In genomic region chr10:119120413-119120867, GRCh38 we compare ENCODE assay signal across 1 cellular context.
TF ChIP-seq lines count a peak whose summit lies in the region.

No MANE protein-coding gene starts in this region.

TF ChIP-seq in HepG2, 621 proteins besides CTCF, POLR2A, EP300 and RAD21 (continued from another document and continues in another):
- TF ChIP-seq PBX3 (CRISPR knock-in tag; IDR thresholded peaks at IDR 0.05; ENCODE audit: borderline replicate concordance), result no peak
- peak; percentile 74 for TF ChIP-seq ZNF646 (CRISPR knock-in tag; IDR thresholded peaks at IDR 0.05)
- peak; percentile 68 for TF ChIP-seq ZNF770 (CRISPR knock-in tag; IDR thresholded peaks at IDR 0.05)
- peak; percentile 96; the same call in 1 of the 2 replicates for TF ChIP-seq AHDC1 (CRISPR knock-in tag; IDR thresholded peaks at IDR 0.05; ENCODE audit: borderline replicate concordance)
- TF ChIP-seq SALL1 (CRISPR knock-in tag; IDR thresholded peaks at IDR 0.05), result peak; percentile 91
- TF ChIP-seq CBX5 (CRISPR knock-in tag; IDR thresholded peaks at IDR 0.05; ENCODE audit: borderline replicate concordance), result peak; percentile 45; the same call in 1 of the 2 replicates
- TF ChIP-seq IKZF5 (CRISPR knock-in tag; IDR thresholded peaks at IDR 0.05), result peak; percentile 87
- peak; percentile 91 for TF ChIP-seq ZNF878 (CRISPR knock-in tag; IDR thresholded peaks at IDR 0.05)
- peak; percentile 68; the same call in 1 of the 2 replicates for TF ChIP-seq ZNF607 (CRISPR knock-in tag; IDR thresholded peaks at IDR 0.05; ENCODE audit: borderline replicate concordance)
- 0 out of 2 replicates have a peak, but pooled peaks have one; percentile 49 for TF ChIP-seq ARNT2 (CRISPR knock-in tag; IDR thresholded peaks at IDR 0.05; ENCODE audit: low read depth)
- peak; percentile 49 for TF ChIP-seq ASH2L (IDR thresholded peaks at IDR 0.05; ENCODE audit: insufficient read length, low read depth, low read length)
- no peak for TF ChIP-seq MZF1 (CRISPR knock-in tag; IDR thresholded peaks at IDR 0.05; ENCODE audit: borderline replicate concordance)
- 0 out of 2 replicates have a peak, but pooled peaks have one; percentile 30 for TF ChIP-seq ZNF160 (CRISPR knock-in tag; IDR thresholded peaks at IDR 0.05)
- TF ChIP-seq MXD1 (CRISPR knock-in tag; IDR thresholded peaks at IDR 0.05), result no peak
- peak; percentile 76; the same call in 1 of the 2 replicates for TF ChIP-seq ZNF232 (CRISPR knock-in tag; IDR thresholded peaks at IDR 0.05; ENCODE audit: borderline replicate concordance)
- TF ChIP-seq CREM (IDR thresholded peaks at IDR 0.05), result peak; percentile 88
- TF ChIP-seq CREM (CRISPR knock-in tag; IDR thresholded peaks at IDR 0.05), result no peak
- no peak for TF ChIP-seq ZBTB4 (CRISPR knock-in tag; IDR thresholded peaks at IDR 0.05; ENCODE audit: borderline replicate concordance)
- peak; percentile 63; the same call in 1 of the 2 replicates for TF ChIP-seq REPIN1 (CRISPR knock-in tag; IDR thresholded peaks at IDR 0.05; ENCODE audit: borderline replicate concordance, low read depth)
- TF ChIP-seq NFE2 (CRISPR knock-in tag; IDR thresholded peaks at IDR 0.05), result peak; percentile 95
- TF ChIP-seq ELF4 (CRISPR knock-in tag; IDR thresholded peaks at IDR 0.05; ENCODE audit: borderline replicate concordance), result no peak
- TF ChIP-seq RCOR2 (CRISPR knock-in tag; IDR thresholded peaks at IDR 0.05), result peak; percentile 66; the same call in 1 of the 2 replicates
- no peak; the same call in 1 of the 2 replicates for TF ChIP-seq CENPBD1 (CRISPR knock-in tag; IDR thresholded peaks at IDR 0.05; ENCODE audit: borderline replicate concordance, low read depth)
- TF ChIP-seq MLXIP (CRISPR knock-in tag; IDR thresholded peaks at IDR 0.05; ENCODE audit: borderline replicate concordance), result no peak
- peak; percentile 18; the same call in 1 of the 2 replicates for TF ChIP-seq GATAD1 (CRISPR knock-in tag; IDR thresholded peaks at IDR 0.05)
- TF ChIP-seq PHF21A (CRISPR knock-in tag; IDR thresholded peaks at IDR 0.05), result peak; percentile 95
- TF ChIP-seq SIX1 (CRISPR knock-in tag; IDR thresholded peaks at IDR 0.05; ENCODE audit: borderline replicate concordance), result peak; percentile 86
- peak; percentile 68; the same call in 1 of the 2 replicates for TF ChIP-seq YEATS4 (CRISPR knock-in tag; IDR thresholded peaks at IDR 0.05; ENCODE audit: borderline replicate concordance)
